ENCODE assay signal across 16 cellular contexts in the genomic region with DNA sequence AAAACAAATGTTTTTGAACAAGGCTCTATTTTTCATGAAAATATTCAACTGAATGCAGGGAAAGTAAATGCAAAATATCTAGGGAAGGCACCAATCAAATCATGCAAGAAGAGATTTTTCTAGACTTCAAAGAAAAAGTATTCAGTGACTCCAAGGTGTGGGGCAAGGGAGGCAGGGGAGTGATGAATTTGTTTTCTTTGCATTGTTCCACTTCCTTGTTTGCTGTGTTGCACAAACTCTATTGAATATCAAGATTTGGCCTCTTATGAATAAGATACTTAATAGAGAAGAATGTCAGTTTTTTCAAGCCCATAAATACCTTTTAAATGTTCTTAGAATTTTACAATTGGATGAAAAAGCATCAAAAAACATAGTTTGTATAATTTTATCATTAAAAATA. TPM values are rescaled to one million over a fixed set of nuclear protein-coding genes. Genes with fewer than 3 reads are reported as not detected.
DNase-seq lines count a peak whose midpoint lies in the region; ATAC-seq, FAIRE-seq and TF ChIP-seq lines count a peak whose summit lies in the region.
"Had no signal": no experiment of that assay in that cellular context is flagged by ENCODE, and none has a peak within 500 bp of the region (broad histone marks: within the 10 kb centered on the region; RNA-seq: fewer than 3 reads in every experiment).

No MANE protein-coding gene starts in this region.

- peak; percentile 63 for FAIRE-seq in endothelial cell of umbilical vein (lab: Jason Lieb, UNC)

- ATAC-seq in stimulated activated naive CD8-positive, alpha-beta T cell treated with anti-CD3 and anti-CD28 coated beads, Interleukin-15, Interleukin-2, amounts not matched to agents 100 U/mL and 50 U/mL, for 24 hours = no peak
- ATAC-seq in RWPE2 (ENCODE audit: low read depth) = peak; percentile 22; the same call in 1 of the 3 replicates

- CTCF ChIA-PET in endothelial cell of umbilical vein (lab: Charles Lee) = interaction anchor here (1.0 to 3.1 kb wide), 6 partner anchors 13 to 247 kb away, joined by 3 to 20 read pairs (median 4); partner anchors contain the start of genes STEAP1 and STEAP2

- TF ChIP-seq EP300 in stomach (IDR thresholded peaks at IDR 0.05) = no peak

- intact Hi-C loops in endothelial cell of umbilical vein (cut with micrococcal nuclease) (no loop called here), stomach (cut with DNase I; ENCODE audit: low total_unique reads) (no loop called here)

- peak overlapping the region; percentile 85 for H3K4me2 ChIP-seq in endothelial cell of umbilical vein (ENCODE audit: insufficient read depth, low read length)

- no peaks in the 10 kb centered on the region for H3K36me3 ChIP-seq in RWPE2 (ENCODE audit: low read depth)
- H3K36me3 ChIP-seq in endothelial cell of umbilical vein (ENCODE audit: control insufficient read depth in 2 of 2, extremely low read depth in 1 of 2, insufficient read depth in 2 of 2, low read length in 2 of 2) = no peaks in the 10 kb centered on the region
- H3K36me3 ChIP-seq in stomach = no peaks in the 10 kb centered on the region
- H3K36me3 ChIP-seq: uterus had no signal

- in situ Hi-C loops in KBM-7 (cut with MboI; ENCODE audit: low pct_unique_long_range_greater_than_20kb, low sequenced_read_pairs) = no loop called here

- H3K4me1 ChIP-seq in RWPE2 (ENCODE audit: insufficient read depth, poor library complexity, severe bottlenecking) (peaks cover 38% of the 10 kb centered on the region), endothelial cell of umbilical vein (ENCODE audit: control insufficient read depth, extremely low read depth, insufficient read depth, low read length) (peaks cover 36% of the 10 kb centered on the region), stomach (peaks cover 0 to 19% (median 0%) of the 10 kb centered on the region in 4 donors)
- H3K4me1 ChIP-seq: uterus had no signal

- BruUV-seq in endothelial cell of umbilical vein (replicated peaks; lab: Mats Ljungman, UMichigan) = no TSS peak

- H3K4me3 ChIP-seq in RWPE2 (ENCODE audit: severe bottlenecking) (no peak overlapping the region), endothelial cell of umbilical vein (replicated peaks in 1 of 3; ENCODE audit: insufficient read depth in 1 of 3, low read depth in 1 of 3, low read length in 3 of 3) (no peak overlapping the region), stomach (no peak overlapping the region)
- H3K4me3 ChIP-seq: skin epidermis, uterus had no signal

- no peak overlapping the region for H3K4me3 Mint-ChIP-seq in stimulated activated naive CD8-positive, alpha-beta T cell treated with anti-CD3 and anti-CD28 coated beads, Interleukin-15, Interleukin-2, amounts not matched to agents 100 ng/mL and 50 ng/mL, for 24 hours

- H4K20me1 ChIP-seq in endothelial cell of umbilical vein (replicated peaks; ENCODE audit: control insufficient read depth, extremely low read depth, insufficient read depth, low read length) = no peaks in the 10 kb centered on the region

- H3K9me3 Mint-ChIP-seq in stimulated activated naive CD8-positive, alpha-beta T cell treated with anti-CD3 and anti-CD28 coated beads, Interleukin-15, Interleukin-2, amounts not matched to agents 100 ng/mL and 50 ng/mL, for 24 hours = no peaks in the 10 kb centered on the region

- no peak for TF ChIP-seq POLR2A in endothelial cell of umbilical vein (IDR thresholded peaks at IDR 0.05; ENCODE audit: low read depth, low read length)
- no peak for TF ChIP-seq POLR2A in stomach (IDR thresholded peaks at IDR 0.05)

- no peaks in the 10 kb centered on the region for H3K9me1 ChIP-seq in endothelial cell of umbilical vein (replicated peaks; ENCODE audit: control insufficient read depth, extremely low read depth, insufficient read depth, low read length)

- no peaks in the 10 kb centered on the region for H3K9me3 ChIP-seq in RWPE2 (ENCODE audit: severe bottlenecking)
- no peaks in the 10 kb centered on the region for H3K9me3 ChIP-seq in endothelial cell of umbilical vein (replicated peaks; ENCODE audit: control insufficient read depth, insufficient read depth, low read length)
- H3K9me3 ChIP-seq in stomach = peaks cover 0 to 5% (median 0%) of the 10 kb centered on the region in 4 donors
- H3K9me3 ChIP-seq: uterus had no signal

- DNase-seq in stimulated activated naive CD8-positive, alpha-beta T cell treated with anti-CD3 and anti-CD28 coated beads, Interleukin-15, Interleukin-2, amounts not matched to agents 100 U/mL and 50 U/mL, for 24 hours = no peak
- no peak for DNase-seq in RWPE2 (ENCODE audit: low spot score)
- DNase-seq in endothelial cell of umbilical vein (ENCODE audit: low read depth, low spot score) = peak; percentile 48
- DNase-seq in stomach = no peak
- no peak for DNase-seq in NCI-H748 (lab: John Stamatoyannopoulos, UW; ENCODE audit: unreplicated experiment)
- no peak for DNase-seq in KBM-7
- no peak for DNase-seq in mucosa of gallbladder (ENCODE audit: low spot score)
- DNase-seq: activated naive CD8-positive, alpha-beta T cell treated with anti-CD3 and anti-CD28 coated beads, Interleukin-2, amount 10 ng/mL, durations not matched to agents 7 days and 5 days; AML-193; DMS 273 treated with DMSO at 0.1 percent for 48 hours; GOT3; NCI-H1092; stimulated activated naive CD4-positive, alpha-beta T cell; uterus had no signal

- TF ChIP-seq CTCF in RWPE2 (IDR thresholded peaks at IDR 0.05; ENCODE audit: poor library complexity, severe bottlenecking) (no peak), endothelial cell of umbilical vein (IDR thresholded peaks at IDR 0.05; ENCODE audit: extremely low read depth in 1 of 2, insufficient read depth in 1 of 2, low read depth in 1 of 2, low read length in 2 of 2) (no peak), stomach (IDR thresholded peaks at IDR 0.05) (no peak)

- POLR2A ChIA-PET in endothelial cell of umbilical vein (lab: Charles Lee) = no interaction called here

- H3K27me3 Mint-ChIP-seq in stimulated activated naive CD8-positive, alpha-beta T cell treated with anti-CD3 and anti-CD28 coated beads, Interleukin-15, Interleukin-2, amounts not matched to agents 100 ng/mL and 50 ng/mL, for 24 hours = peaks cover 4% of the 10 kb centered on the region

- peak overlapping the region; percentile 57 for H3K27ac Mint-ChIP-seq in stimulated activated naive CD8-positive, alpha-beta T cell treated with anti-CD3 and anti-CD28 coated beads, Interleukin-15, Interleukin-2, amounts not matched to agents 100 ng/mL and 50 ng/mL, for 24 hours
- H3K27ac Mint-ChIP-seq: activated naive CD8-positive, alpha-beta T cell treated with anti-CD3 and anti-CD28 coated beads, Interleukin-2, amount 10 ng/mL, durations not matched to agents 7 days and 5 days had no signal

- no peaks in the 10 kb centered on the region for H3K27me3 ChIP-seq in RWPE2 (ENCODE audit: insufficient read depth, poor library complexity, severe bottlenecking)
- H3K27me3 ChIP-seq in endothelial cell of umbilical vein (ENCODE audit: control insufficient read depth in 2 of 2, insufficient read depth in 2 of 2, low read length in 2 of 2) = no peaks in the 10 kb centered on the region
- H3K27me3 ChIP-seq in stomach = no peaks in the 10 kb centered on the region
- H3K27me3 ChIP-seq: uterus had no signal

- dilution Hi-C loops in endothelial cell of umbilical vein (cut with MboI; ENCODE audit: extremely low pct_ligation_motif_present, low sequenced_read_pairs) = no loop called here

- H3K79me2 ChIP-seq in endothelial cell of umbilical vein (ENCODE audit: control insufficient read depth, insufficient read depth, low read length) = no peaks in the 10 kb centered on the region

- no peak overlapping the region for H2AFZ ChIP-seq in endothelial cell of umbilical vein (ENCODE audit: low read depth, low read length)

- no peak overlapping the region for H3K9ac ChIP-seq in endothelial cell of umbilical vein (replicated peaks; ENCODE audit: extremely low read depth, insufficient read depth, low read length)

- H3K4me1 Mint-ChIP-seq in stimulated activated naive CD8-positive, alpha-beta T cell treated with anti-CD3 and anti-CD28 coated beads, Interleukin-15, Interleukin-2, amounts not matched to agents 100 ng/mL and 50 ng/mL, for 24 hours (ENCODE audit: low read depth) = peaks cover 26% of the 10 kb centered on the region

- H3K27ac ChIP-seq in RWPE2 (ENCODE audit: poor library complexity, severe bottlenecking) (peak overlapping the region; percentile 72), endothelial cell of umbilical vein (ENCODE audit: insufficient read depth, low read depth, low read length) (peak overlapping the region; percentile 93), stomach (peak overlapping the region in 3 of 5 donors; percentile 13 to 77 (median 47))
- H3K27ac ChIP-seq: uterus had no signal

- no peaks in the 10 kb centered on the region for H3K36me3 Mint-ChIP-seq in stimulated activated naive CD8-positive, alpha-beta T cell treated with anti-CD3 and anti-CD28 coated beads, Interleukin-15, Interleukin-2, amounts not matched to agents 100 ng/mL and 50 ng/mL, for 24 hours (ENCODE audit: low read depth)

TF ChIP-seq in endothelial cell of umbilical vein, 7 proteins besides CTCF, POLR2A, EP300 and RAD21 (continues in another document):
- TF ChIP-seq GATA2 (IDR thresholded peaks at IDR 0.05; ENCODE audit: insufficient read depth, insufficient read length, low read depth, low read length) (no peak), FOS (IDR thresholded peaks at IDR 0.05; ENCODE audit: borderline replicate concordance, insufficient read depth, low read length) (no peak)

RNA-seq across cellular contexts. Expression of gene STEAP1, which starts 26.4 kb away (rescaled TPM):
- total RNA-seq in endothelial cell of umbilical vein (39.1 and 42.7 TPM in 2 replicates), stomach (1 to 10 TPM in 4 of 5 donors, not detected in 1; 1.8 to 8.8 (median 3.9) TPM), mucosa of gallbladder (13.1 TPM)
- polyA plus RNA-seq in endothelial cell of umbilical vein (23.6 and 35.0 TPM in 2 replicates), stomach (1 to 10 TPM; 2.0 to 9.2 (median 5.2) TPM)
- polyA plus RNA-seq in endothelial cell of umbilical vein (2011; cell fraction: cytosol; rRNA removed) = 43.5 and 51.3 TPM in 2 replicates
- polyA plus RNA-seq in endothelial cell of umbilical vein (2011; cell fraction: nucleus; rRNA removed) = 31.3 and 39.7 TPM in 2 replicates
- polyA plus RNA-seq in endothelial cell of umbilical vein (2012) = 26.5 and 66.4 TPM in 2 replicates
- polyA minus RNA-seq in endothelial cell of umbilical vein = 14.3 and 18.1 TPM in 2 replicates
- polyA minus RNA-seq in endothelial cell of umbilical vein (2011; cell fraction: cytosol; rRNA and poly(A)+ RNA removed) = not detected
- 12.5 and 22.5 TPM in 2 replicates for polyA minus RNA-seq in endothelial cell of umbilical vein (2011; cell fraction: nucleus; rRNA and poly(A)+ RNA removed)
- total RNA-seq: activated naive CD8-positive, alpha-beta T cell treated with anti-CD3 and anti-CD28 coated beads, Interleukin-2, amount 10 ng/mL, durations not matched to agents 7 days and 5 days had no signal

RNA-seq across cellular contexts. Expression of gene STEAP2, which starts 30.9 kb away (rescaled TPM):
- total RNA-seq in endothelial cell of umbilical vein (4.2 and 4.6 TPM in 2 replicates), stomach (10 to 100 TPM in 3 of 5 donors, 1 to 10 TPM in 2; 7.8 to 52.7 (median 17.5) TPM), mucosa of gallbladder (29.9 TPM)
- polyA plus RNA-seq in endothelial cell of umbilical vein (3.0 and 4.2 TPM in 2 replicates), stomach (1 to 10 TPM in 2 of 3 donors, under 1 TPM in 1; 0.92 to 9.2 (median 2.0) TPM)
- 2.1 and 2.7 TPM in 2 replicates for polyA plus RNA-seq in endothelial cell of umbilical vein (2011; cell fraction: cytosol; rRNA removed)
- 10.8 and 11.0 TPM in 2 replicates for polyA plus RNA-seq in endothelial cell of umbilical vein (2011; cell fraction: nucleus; rRNA removed)
- polyA plus RNA-seq in endothelial cell of umbilical vein (2012) = 1.3 and 2.6 TPM in 2 replicates
- 7.7 and 8.7 TPM in 2 replicates for polyA minus RNA-seq in endothelial cell of umbilical vein
- not detected for polyA minus RNA-seq in endothelial cell of umbilical vein (2011; cell fraction: cytosol; rRNA and poly(A)+ RNA removed)
- 10.9 and 12.7 TPM in 2 replicates for polyA minus RNA-seq in endothelial cell of umbilical vein (2011; cell fraction: nucleus; rRNA and poly(A)+ RNA removed)
- total RNA-seq: activated naive CD8-positive, alpha-beta T cell treated with anti-CD3 and anti-CD28 coated beads, Interleukin-2, amount 10 ng/mL, durations not matched to agents 7 days and 5 days had no signal
